ENCODE assay signal across 37 cellular contexts in genomic region chr2:107775171-107775570, GRCh38. TPM values are rescaled to one million over a fixed set of nuclear protein-coding genes. Genes with fewer than 3 reads are reported as not detected.
"Had no signal": no experiment of that assay in that cellular context is flagged by ENCODE, and none has a peak within 500 bp of the region (broad histone marks: within the 10 kb centered on the region; RNA-seq: fewer than 3 reads in every experiment).

No MANE protein-coding gene starts in this region.

- H3K4me3 Mint-ChIP-seq: activated CD8-positive, alpha-beta T cell treated with anti-CD3 and anti-CD28 coated beads for 36 hours; activated naive CD4-positive, alpha-beta T cell treated with anti-CD3 and anti-CD28 coated beads for 36 hours; activated naive CD4-positive, alpha-beta T cell treated with anti-CD3 and anti-CD28 coated beads, Interleukin-2, amount 50 U/mL, for 24 hours; activated naive CD8-positive, alpha-beta T cell treated with anti-CD3 and anti-CD28 coated beads for 36 hours; activated naive CD8-positive, alpha-beta T cell treated with anti-CD3 and anti-CD28 coated beads, Interleukin-2, amount 50 U/mL, for 24 hours; activated T-helper 1 cell treated with anti-CD3 and anti-CD28 coated beads, Interleukin-12 subunit alpha, Interleukin-12 subunit beta, Interleukin-2, Interleukin-4 antibody, amounts not matched to agents 30 ng/mL and 10 ng/mL and 1 ng/mL, durations not matched to agents 14 hours and 24 hours and 36 hours; effector memory CD8-positive, alpha-beta T cell; WTC11 had no signal

- H3K27me3 Mint-ChIP-seq: activated CD8-positive, alpha-beta T cell treated with anti-CD3 and anti-CD28 coated beads for 36 hours; activated naive CD4-positive, alpha-beta T cell treated with anti-CD3 and anti-CD28 coated beads, Interleukin-2, amount 50 U/mL, for 24 hours; activated naive CD8-positive, alpha-beta T cell treated with anti-CD3 and anti-CD28 coated beads for 36 hours; activated naive CD8-positive, alpha-beta T cell treated with anti-CD3 and anti-CD28 coated beads, Interleukin-2, amount 50 U/mL, for 24 hours; effector memory CD8-positive, alpha-beta T cell had no signal

- H3K27ac ChIP-seq: adrenal gland, body of pancreas, epithelial cell of prostate, esophagus squamous epithelium had no signal

- H3K36me3 ChIP-seq: adrenal gland, esophagus squamous epithelium had no signal

- H3K27me3 ChIP-seq: adrenal gland, body of pancreas, esophagus squamous epithelium had no signal

- H3K36me3 Mint-ChIP-seq: activated naive CD4-positive, alpha-beta T cell treated with anti-CD3 and anti-CD28 coated beads, Interleukin-2, amount 50 U/mL, for 24 hours; activated naive CD8-positive, alpha-beta T cell treated with anti-CD3 and anti-CD28 coated beads for 36 hours; WTC11 had no signal

- DNase-seq: activated CD4-positive, alpha-beta T cell treated with anti-CD3 and anti-CD28 coated beads for 1 hour; activated CD4-positive, alpha-beta T cell treated with anti-CD3 and anti-CD28 coated beads for 4 hours; activated CD4-positive, alpha-beta T cell treated with anti-CD3 and anti-CD28 coated beads, Interleukin-2, amount 50 U/mL, for 1 hour; activated CD4-positive, alpha-beta T cell treated with anti-CD3 and anti-CD28 coated beads, Interleukin-2, amount 50 U/mL, for 48 hours; activated CD8-positive, alpha-beta memory T cell treated with anti-CD3 and anti-CD28 coated beads for 24 hours; activated CD8-positive, alpha-beta T cell treated with anti-CD3 and anti-CD28 coated beads for 36 hours; activated effector memory CD4-positive, alpha-beta T cell treated with anti-CD3 and anti-CD28 coated beads, Interleukin-2, amount 50 U/mL, for 16 hours; activated naive CD4-positive, alpha-beta T cell treated with anti-CD3 and anti-CD28 coated beads for 36 hours; activated naive CD8-positive, alpha-beta T cell treated with anti-CD3 and anti-CD28 coated beads for 36 hours; activated naive CD8-positive, alpha-beta T cell treated with anti-CD3 and anti-CD28 coated beads, Interleukin-2, amount 50 U/mL, for 24 hours; activated T-cell treated with anti-CD3 and anti-CD28 coated beads, Interleukin-2, amount 50 U/mL, for 1 hour; activated T-cell treated with anti-CD3 and anti-CD28 coated beads, Interleukin-2, amount 50 U/mL, for 48 hours; adrenal gland; amygdala; aorta; body of pancreas; caudate nucleus; cortex of kidney; dermis blood vessel endothelial cell; effector CD4-positive, alpha-beta T cell; effector memory CD8-positive, alpha-beta T cell; esophagus squamous epithelium; head of caudate nucleus; T-helper 2 cell had no signal

- H3K4me1 ChIP-seq: adrenal gland, body of pancreas had no signal

- H3K4me1 Mint-ChIP-seq: activated naive CD4-positive, alpha-beta T cell treated with anti-CD3 and anti-CD28 coated beads, Interleukin-2, amount 50 U/mL, for 24 hours; activated naive CD8-positive, alpha-beta T cell treated with anti-CD3 and anti-CD28 coated beads for 36 hours; activated naive CD8-positive, alpha-beta T cell treated with anti-CD3 and anti-CD28 coated beads, Interleukin-2, amount 50 U/mL, for 24 hours had no signal

- H3K27ac Mint-ChIP-seq: activated CD8-positive, alpha-beta T cell treated with anti-CD3 and anti-CD28 coated beads for 36 hours; activated naive CD4-positive, alpha-beta T cell treated with anti-CD3 and anti-CD28 coated beads for 36 hours; activated naive CD4-positive, alpha-beta T cell treated with anti-CD3 and anti-CD28 coated beads, Interleukin-2, amount 50 U/mL, for 24 hours; activated naive CD8-positive, alpha-beta T cell treated with anti-CD3 and anti-CD28 coated beads for 36 hours; activated naive CD8-positive, alpha-beta T cell treated with anti-CD3 and anti-CD28 coated beads, Interleukin-2, amount 50 U/mL, for 24 hours; activated T-helper 1 cell treated with anti-CD3 and anti-CD28 coated beads, Interleukin-12 subunit alpha, Interleukin-12 subunit beta, Interleukin-2, Interleukin-4 antibody, amounts not matched to agents 30 ng/mL and 10 ng/mL and 1 ng/mL, durations not matched to agents 14 hours and 24 hours and 36 hours; activated T-helper 2 cell treated with anti-CD3 and anti-CD28 coated beads, Interferon-gamma antibody, Interleukin-2, Interleukin-4, amounts not matched to agents 10 μg/mL and 5 μg/mL and 100 μg/mL, durations not matched to agents 14 hours and 24 hours and 36 hours; effector memory CD8-positive, alpha-beta T cell; WTC11 had no signal

- FAIRE-seq: colon, endometrium, endothelial cell of umbilical vein, frontal cortex had no signal

- H3K4me3 ChIP-seq: adrenal gland, body of pancreas, esophagus squamous epithelium had no signal

- H3K9me3 ChIP-seq: adrenal gland, body of pancreas, esophagus squamous epithelium had no signal

- H3K9me3 Mint-ChIP-seq: activated CD8-positive, alpha-beta T cell treated with anti-CD3 and anti-CD28 coated beads for 36 hours; activated naive CD4-positive, alpha-beta T cell treated with anti-CD3 and anti-CD28 coated beads, Interleukin-2, amount 50 U/mL, for 24 hours; activated naive CD8-positive, alpha-beta T cell treated with anti-CD3 and anti-CD28 coated beads for 36 hours; activated naive CD8-positive, alpha-beta T cell treated with anti-CD3 and anti-CD28 coated beads, Interleukin-2, amount 50 U/mL, for 24 hours; activated T-helper 1 cell treated with anti-CD3 and anti-CD28 coated beads, Interleukin-12 subunit alpha, Interleukin-12 subunit beta, Interleukin-2, Interleukin-4 antibody, amounts not matched to agents 30 ng/mL and 10 ng/mL and 1 ng/mL, durations not matched to agents 14 hours and 24 hours and 36 hours; activated T-helper 2 cell treated with anti-CD3 and anti-CD28 coated beads, Interferon-gamma antibody, Interleukin-2, Interleukin-4, amounts not matched to agents 10 μg/mL and 5 μg/mL and 100 μg/mL, durations not matched to agents 14 hours and 24 hours and 36 hours; WTC11 had no signal

RNA-seq across cellular contexts. Expression of gene RGPD4, which starts 51.5 kb away (rescaled TPM):
- total RNA-seq: body of pancreas; dermis blood vessel endothelial cell; endothelial cell of umbilical vein; esophagus squamous epithelium; fibroblast of villous mesenchyme; frontal cortex; T-helper 1 cell treated with Interleukin-12 subunit alpha and Interleukin-12 subunit beta and Interleukin-4 antibody, amounts not matched to agents 30 ng/mL and 1 ng/mL, for 36 hours had no signal
- polyA plus RNA-seq: adrenal gland, aorta, endothelial cell of umbilical vein, esophagus, fibroblast of lung had no signal
